ENCODE assay signal across 9 cellular contexts in genomic region chr11:120547871-120548681, GRCh38. TPM values are rescaled to one million over a fixed set of nuclear protein-coding genes. Genes with fewer than 3 reads are reported as not detected.
DNase-seq lines count a peak whose midpoint lies in the region; ATAC-seq, FAIRE-seq and TF ChIP-seq lines count a peak whose summit lies in the region.
"Had no signal": no experiment of that assay in that cellular context is flagged by ENCODE, and none has a peak within 500 bp of the region (broad histone marks: within the 10 kb centered on the region; RNA-seq: fewer than 3 reads in every experiment).

No MANE protein-coding gene starts in this region.

- peak overlapping the region in 1 of 2 donors; percentile 25 for H3K27ac ChIP-seq in small intestine (ENCODE audit: low read depth in 1 of 2, low read length in 1 of 2)
- H3K27ac ChIP-seq in CD8-positive, alpha-beta T cell (ENCODE audit: low read depth, low read length): no peak overlapping the region

- peaks cover 5% of the 10 kb centered on the region for H3K4me1 Mint-ChIP-seq in Caco-2 (ENCODE audit: low read depth, unreplicated experiment)
- no peaks in the 10 kb centered on the region for H3K4me1 Mint-ChIP-seq in activated T-helper 1 cell treated with anti-CD3 and anti-CD28 coated beads, Interleukin-12 subunit alpha, Interleukin-12 subunit beta, Interleukin-2, Interleukin-4 antibody, amounts not matched to agents 30 ng/mL and 10 ng/mL and 1 ng/mL, durations not matched to agents 14 hours and 24 hours and 36 hours (ENCODE audit: low read depth)
- peaks cover 3% of the 10 kb centered on the region for H3K4me1 Mint-ChIP-seq in CD8-positive, alpha-beta T cell (ENCODE audit: low read depth)

- BruUV-seq in Caco-2 (replicated peaks; lab: Mats Ljungman, UMichigan): no TSS peak

- H3K4me1 ChIP-seq in Caco-2 (no peaks in the 10 kb centered on the region), small intestine (ENCODE audit: control insufficient read depth in 2 of 2, insufficient read depth in 1 of 2, low read depth in 1 of 2, low read length in 1 of 2) (no peaks in the 10 kb centered on the region)
- no peaks in the 10 kb centered on the region for H3K4me1 ChIP-seq in CD8-positive, alpha-beta T cell (ENCODE audit: insufficient read depth, low read length)
- H3K4me1 ChIP-seq: HAP-1 had no signal

- H3K36me3 Mint-ChIP-seq in Caco-2 (ENCODE audit: insufficient read depth, unreplicated experiment): no peaks in the 10 kb centered on the region
- no peaks in the 10 kb centered on the region for H3K36me3 Mint-ChIP-seq in activated T-helper 1 cell treated with anti-CD3 and anti-CD28 coated beads, Interleukin-12 subunit alpha, Interleukin-12 subunit beta, Interleukin-2, Interleukin-4 antibody, amounts not matched to agents 30 ng/mL and 10 ng/mL and 1 ng/mL, durations not matched to agents 14 hours and 24 hours and 36 hours (ENCODE audit: low read depth)
- no peaks in the 10 kb centered on the region for H3K36me3 Mint-ChIP-seq in CD8-positive, alpha-beta T cell

- no peak for FAIRE-seq in small intestine (lab: Jason Lieb, UNC)

- peak; percentile 29 to 42 for TF ChIP-seq CTCF in Caco-2 (IDR thresholded peaks at IDR 0.05; ENCODE audit: insufficient read depth in 1 of 2, low read depth in 1 of 2, low read length in 1 of 2, severe bottlenecking in 1 of 2, unreplicated experiment in 1 of 2)
- no peak for TF ChIP-seq CTCF in CD8-positive, alpha-beta T cell (IDR thresholded peaks at IDR 0.05)

- 33 to 44% (median 38%) methylated on average over 15 of the region's 15 CpGs for WGBS in small intestine, 3 donors

- no peak overlapping the region for H3K27ac Mint-ChIP-seq in Caco-2 (ENCODE audit: unreplicated experiment)
- no peak overlapping the region for H3K27ac Mint-ChIP-seq in activated T-helper 1 cell treated with anti-CD3 and anti-CD28 coated beads, Interleukin-12 subunit alpha, Interleukin-12 subunit beta, Interleukin-2, Interleukin-4 antibody, amounts not matched to agents 30 ng/mL and 10 ng/mL and 1 ng/mL, durations not matched to agents 14 hours and 24 hours and 36 hours
- H3K27ac Mint-ChIP-seq in CD8-positive, alpha-beta T cell: no peak overlapping the region

- H3K27me3 ChIP-seq in Caco-2 (replicated peaks; ENCODE audit: control insufficient read depth, insufficient read depth, low read length): no peaks in the 10 kb centered on the region
- no peaks in the 10 kb centered on the region for H3K27me3 ChIP-seq in small intestine (ENCODE audit: control insufficient read depth in 2 of 2, insufficient read depth in 2 of 2, low read length in 2 of 2)
- no peaks in the 10 kb centered on the region for H3K27me3 ChIP-seq in CD8-positive, alpha-beta T cell (ENCODE audit: insufficient read depth, low read length)

- intact Hi-C loops in Caco-2 (cut with micrococcal nuclease; ENCODE audit: unreplicated experiment): loop anchor here (1.0 kb wide), 2 partner anchors 37 to 137 kb away; partner anchors contain the start of gene GRIK4
- intact Hi-C loops in activated T-helper 1 cell treated with anti-CD3 and anti-CD28 coated beads, Interleukin-12 subunit alpha, Interleukin-12 subunit beta, Interleukin-2, Interleukin-4 antibody, amounts not matched to agents 30 ng/mL and 10 ng/mL and 1 ng/mL, durations not matched to agents 14 hours and 24 hours and 36 hours (cut with micrococcal nuclease): no loop called here
- intact Hi-C loops in CD8-positive, alpha-beta T cell (cut with DNase I, micrococcal nuclease): no loop called here

- H3K27me3 Mint-ChIP-seq in Caco-2 (ENCODE audit: insufficient read depth, unreplicated experiment): no peaks in the 10 kb centered on the region
- peaks cover 4% of the 10 kb centered on the region for H3K27me3 Mint-ChIP-seq in activated T-helper 1 cell treated with anti-CD3 and anti-CD28 coated beads, Interleukin-12 subunit alpha, Interleukin-12 subunit beta, Interleukin-2, Interleukin-4 antibody, amounts not matched to agents 30 ng/mL and 10 ng/mL and 1 ng/mL, durations not matched to agents 14 hours and 24 hours and 36 hours (ENCODE audit: insufficient read depth)
- peaks cover 19% of the 10 kb centered on the region for H3K27me3 Mint-ChIP-seq in CD8-positive, alpha-beta T cell (ENCODE audit: low read depth)

- H3K4me3 Mint-ChIP-seq in Caco-2 (ENCODE audit: unreplicated experiment): no peak overlapping the region
- H3K4me3 Mint-ChIP-seq in activated T-helper 1 cell treated with anti-CD3 and anti-CD28 coated beads, Interleukin-12 subunit alpha, Interleukin-12 subunit beta, Interleukin-2, Interleukin-4 antibody, amounts not matched to agents 30 ng/mL and 10 ng/mL and 1 ng/mL, durations not matched to agents 14 hours and 24 hours and 36 hours: no peak overlapping the region
- no peak overlapping the region for H3K4me3 Mint-ChIP-seq in CD8-positive, alpha-beta T cell

- ATAC-seq in CD8-positive, alpha-beta T cell: no peak
- no peak for ATAC-seq in GM21447 (IDR thresholded peaks at IDR 0.05; ENCODE audit: unreplicated experiment)

- no peak overlapping the region for H3K4me3 ChIP-seq in Caco-2 (ENCODE audit: low read depth, low read length)
- no peak overlapping the region for H3K4me3 ChIP-seq in small intestine (ENCODE audit: low read depth in 1 of 2, low read length in 2 of 2)
- no peak overlapping the region for H3K4me3 ChIP-seq in CD8-positive, alpha-beta T cell (ENCODE audit: low read depth, low read length)
- H3K4me3 ChIP-seq: HAP-1 had no signal

- POLR2A ChIA-PET in Caco-2 (lab: Charles Lee): interaction anchor here (0.6 kb wide), 1 partner anchor 40 kb away, joined by 3 read pairs; no protein-coding TSS in a partner anchor
- POLR2A ChIA-PET in CD8-positive, alpha-beta T cell (lab: Charles Lee): no interaction called here

- CTCF ChIA-PET in Caco-2 (lab: Charles Lee): interaction anchor here (0.5 to 1.9 kb wide), 6 partner anchors 9 to 312 kb away, joined by 3 to 6 read pairs (median 4); no protein-coding TSS in a partner anchor
- CTCF ChIA-PET in CD8-positive, alpha-beta T cell (lab: Charles Lee): no interaction called here

- H3K36me3 ChIP-seq in Caco-2 (ENCODE audit: control insufficient read depth, insufficient read depth, low read length): no peaks in the 10 kb centered on the region
- no peaks in the 10 kb centered on the region for H3K36me3 ChIP-seq in small intestine (ENCODE audit: control insufficient read depth in 2 of 2, insufficient read depth in 2 of 2, low read length in 2 of 2)
- no peaks in the 10 kb centered on the region for H3K36me3 ChIP-seq in CD8-positive, alpha-beta T cell (ENCODE audit: insufficient read depth, low read length)
- H3K36me3 ChIP-seq: HAP-1 had no signal

- no peaks in the 10 kb centered on the region for H3K9me3 ChIP-seq in Caco-2
- no peaks in the 10 kb centered on the region for H3K9me3 ChIP-seq in small intestine (ENCODE audit: control insufficient read depth, low read depth)
- H3K9me3 ChIP-seq in CD8-positive, alpha-beta T cell (ENCODE audit: low read length): no peaks in the 10 kb centered on the region
- H3K9me3 ChIP-seq: HAP-1 had no signal

- peak in 1 of 2 experiments; percentile 45 for DNase-seq in Caco-2
- DNase-seq in NCI-H2029 treated with DMSO at 0.1 percent for 48 hours (lab: John Stamatoyannopoulos, UW): peak; percentile 79
- peak; percentile 99 for DNase-seq in astrocyte of the hippocampus (ENCODE audit: low read depth, low spot score)
- DNase-seq in hypothalamus (lab: John Stamatoyannopoulos, UW): peak in 50 of 51 donors; percentile 18 to 94 (median 82)
- DNase-seq in small intestine: peak; percentile 52
- DNase-seq in activated T-helper 1 cell treated with anti-CD3 and anti-CD28 coated beads, Interleukin-12 subunit alpha, Interleukin-12 subunit beta, Interleukin-2, Interleukin-4 antibody, amounts not matched to agents 30 ng/mL and 10 ng/mL and 1 ng/mL, durations not matched to agents 14 hours and 24 hours and 36 hours (ENCODE audit: low spot score): no peak
- no peak for DNase-seq in CD8-positive, alpha-beta T cell

- no peaks in the 10 kb centered on the region for H3K9me3 Mint-ChIP-seq in Caco-2 (ENCODE audit: unreplicated experiment)
- H3K9me3 Mint-ChIP-seq in activated T-helper 1 cell treated with anti-CD3 and anti-CD28 coated beads, Interleukin-12 subunit alpha, Interleukin-12 subunit beta, Interleukin-2, Interleukin-4 antibody, amounts not matched to agents 30 ng/mL and 10 ng/mL and 1 ng/mL, durations not matched to agents 14 hours and 24 hours and 36 hours: no peaks in the 10 kb centered on the region
- no peaks in the 10 kb centered on the region for H3K9me3 Mint-ChIP-seq in CD8-positive, alpha-beta T cell

RNA-seq across cellular contexts. Expression of gene GRIK4, which starts 36.5 kb away (rescaled TPM):
- total RNA-seq in Caco-2 (2022): 2.0 and 3.6 TPM in 2 replicates
- under 1 TPM in 2 of 3 donors, not detected in 1; 0.15 to 0.27 TPM for polyA plus RNA-seq in small intestine
- 0.16 TPM in 1 of 2 replicates, not detected in the other for total RNA-seq in activated T-helper 1 cell treated with anti-CD3 and anti-CD28 coated beads, Interleukin-12 subunit alpha, Interleukin-12 subunit beta, Interleukin-2, Interleukin-4 antibody, amounts not matched to agents 30 ng/mL and 10 ng/mL and 1 ng/mL, durations not matched to agents 14 hours and 24 hours and 36 hours
- total RNA-seq in CD8-positive, alpha-beta T cell: not detected

Comparison
In these comparisons a context has a peak if more than half of its experiments do, and no peak if none do; other contexts are left out.
1. DNase-seq: peak in NCI-H2029 treated with DMSO at 0.1 percent for 48 hours (single experiment), astrocyte of the hippocampus (single experiment), hypothalamus (50 of 51) and small intestine (single experiment); none in activated T-helper 1 cell treated with anti-CD3 and anti-CD28 coated beads, Interleukin-12 subunit alpha, Interleukin-12 subunit beta, Interleukin-2, Interleukin-4 antibody, amounts not matched to agents 30 ng/mL and 10 ng/mL and 1 ng/mL, durations not matched to agents 14 hours and 24 hours and 36 hours (single experiment) and CD8-positive, alpha-beta T cell (0 of 7).